In the genomic region with DNA sequence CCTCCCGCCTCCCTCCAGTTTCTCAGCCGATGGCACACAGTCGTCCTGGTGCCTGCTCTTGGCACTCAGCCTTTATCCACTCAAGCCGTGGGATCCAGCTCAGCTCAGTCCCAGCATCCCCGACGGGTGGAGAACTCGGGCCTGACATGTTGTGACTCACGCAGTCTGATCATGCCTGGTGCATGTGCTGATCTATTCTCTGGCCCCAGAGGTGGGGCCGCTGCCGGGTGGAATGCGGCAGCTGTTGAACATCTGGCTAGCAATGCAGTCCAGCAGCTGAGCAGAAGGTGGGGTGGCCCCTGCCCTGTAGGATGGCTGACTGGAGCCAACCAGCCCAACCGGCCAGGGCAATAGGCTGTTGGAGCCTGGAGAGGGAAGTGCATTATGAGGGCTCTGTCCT, we compare ENCODE assay signal across 1 cellular context.
TF ChIP-seq lines count a peak whose summit lies in the region.

No MANE protein-coding gene starts in this region.

TF ChIP-seq in GM23338, 12 proteins besides CTCF, POLR2A, EP300 and RAD21 (continued from another document):
- TF ChIP-seq, protein P1, sequence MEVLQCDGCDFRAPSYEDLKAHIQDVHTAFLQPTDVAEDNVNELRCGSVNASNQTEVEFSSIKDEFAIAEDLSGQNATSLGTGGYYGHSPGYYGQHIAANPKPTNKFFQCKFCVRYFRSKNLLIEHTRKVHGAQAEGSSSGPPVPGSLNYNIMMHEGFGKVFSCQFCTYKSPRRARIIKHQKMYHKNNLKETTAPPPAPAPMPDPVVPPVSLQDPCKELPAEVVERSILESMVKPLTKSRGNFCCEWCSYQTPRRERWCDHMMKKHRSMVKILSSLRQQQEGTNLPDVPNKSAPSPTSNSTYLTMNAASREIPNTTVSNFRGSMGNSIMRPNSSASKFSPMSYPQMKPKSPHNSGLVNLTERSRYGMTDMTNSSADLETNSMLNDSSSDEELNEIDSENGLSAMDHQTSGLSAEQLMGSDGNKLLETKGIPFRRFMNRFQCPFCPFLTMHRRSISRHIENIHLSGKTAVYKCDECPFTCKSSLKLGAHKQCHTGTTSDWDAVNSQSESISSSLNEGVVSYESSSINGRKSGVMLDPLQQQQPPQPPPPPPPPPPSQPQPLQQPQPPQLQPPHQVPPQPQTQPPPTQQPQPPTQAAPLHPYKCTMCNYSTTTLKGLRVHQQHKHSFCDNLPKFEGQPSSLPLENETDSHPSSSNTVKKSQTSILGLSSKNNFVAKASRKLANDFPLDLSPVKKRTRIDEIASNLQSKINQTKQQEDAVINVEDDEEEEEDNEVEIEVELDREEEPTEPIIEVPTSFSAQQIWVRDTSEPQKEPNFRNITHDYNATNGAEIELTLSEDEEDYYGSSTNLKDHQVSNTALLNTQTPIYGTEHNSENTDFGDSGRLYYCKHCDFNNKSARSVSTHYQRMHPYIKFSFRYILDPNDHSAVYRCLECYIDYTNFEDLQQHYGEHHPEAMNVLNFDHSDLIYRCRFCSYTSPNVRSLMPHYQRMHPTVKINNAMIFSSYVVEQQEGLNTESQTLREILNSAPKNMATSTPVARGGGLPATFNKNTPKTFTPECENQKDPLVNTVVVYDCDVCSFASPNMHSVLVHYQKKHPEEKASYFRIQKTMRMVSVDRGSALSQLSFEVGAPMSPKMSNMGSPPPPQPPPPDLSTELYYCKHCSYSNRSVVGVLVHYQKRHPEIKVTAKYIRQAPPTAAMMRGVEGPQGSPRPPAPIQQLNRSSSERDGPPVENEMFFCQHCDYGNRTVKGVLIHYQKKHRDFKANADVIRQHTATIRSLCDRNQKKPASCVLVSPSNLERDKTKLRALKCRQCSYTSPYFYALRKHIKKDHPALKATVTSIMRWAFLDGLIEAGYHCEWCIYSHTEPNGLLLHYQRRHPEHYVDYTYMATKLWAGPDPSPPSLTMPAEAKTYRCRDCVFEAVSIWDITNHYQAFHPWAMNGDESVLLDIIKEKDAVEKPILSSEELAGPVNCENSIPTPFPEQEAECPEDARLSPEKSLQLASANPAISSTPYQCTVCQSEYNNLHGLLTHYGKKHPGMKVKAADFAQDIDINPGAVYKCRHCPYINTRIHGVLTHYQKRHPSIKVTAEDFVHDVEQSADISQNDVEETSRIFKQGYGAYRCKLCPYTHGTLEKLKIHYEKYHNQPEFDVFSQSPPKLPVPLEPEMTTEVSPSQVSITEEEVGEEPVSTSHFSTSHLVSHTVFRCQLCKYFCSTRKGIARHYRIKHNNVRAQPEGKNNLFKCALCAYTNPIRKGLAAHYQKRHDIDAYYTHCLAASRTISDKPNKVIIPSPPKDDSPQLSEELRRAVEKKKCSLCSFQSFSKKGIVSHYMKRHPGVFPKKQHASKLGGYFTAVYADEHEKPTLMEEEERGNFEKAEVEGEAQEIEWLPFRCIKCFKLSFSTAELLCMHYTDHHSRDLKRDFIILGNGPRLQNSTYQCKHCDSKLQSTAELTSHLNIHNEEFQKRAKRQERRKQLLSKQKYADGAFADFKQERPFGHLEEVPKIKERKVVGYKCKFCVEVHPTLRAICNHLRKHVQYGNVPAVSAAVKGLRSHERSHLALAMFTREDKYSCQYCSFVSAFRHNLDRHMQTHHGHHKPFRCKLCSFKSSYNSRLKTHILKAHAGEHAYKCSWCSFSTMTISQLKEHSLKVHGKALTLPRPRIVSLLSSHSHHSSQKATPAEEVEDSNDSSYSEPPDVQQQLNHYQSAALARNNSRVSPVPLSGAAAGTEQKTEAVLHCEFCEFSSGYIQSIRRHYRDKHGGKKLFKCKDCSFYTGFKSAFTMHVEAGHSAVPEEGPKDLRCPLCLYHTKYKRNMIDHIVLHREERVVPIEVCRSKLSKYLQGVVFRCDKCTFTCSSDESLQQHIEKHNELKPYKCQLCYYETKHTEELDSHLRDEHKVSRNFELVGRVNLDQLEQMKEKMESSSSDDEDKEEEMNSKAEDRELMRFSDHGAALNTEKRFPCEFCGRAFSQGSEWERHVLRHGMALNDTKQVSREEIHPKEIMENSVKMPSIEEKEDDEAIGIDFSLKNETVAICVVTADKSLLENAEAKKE (CRISPR knock-in tag; IDR thresholded peaks at IDR 0.05), result no peak
- TF ChIP-seq, protein P2, sequence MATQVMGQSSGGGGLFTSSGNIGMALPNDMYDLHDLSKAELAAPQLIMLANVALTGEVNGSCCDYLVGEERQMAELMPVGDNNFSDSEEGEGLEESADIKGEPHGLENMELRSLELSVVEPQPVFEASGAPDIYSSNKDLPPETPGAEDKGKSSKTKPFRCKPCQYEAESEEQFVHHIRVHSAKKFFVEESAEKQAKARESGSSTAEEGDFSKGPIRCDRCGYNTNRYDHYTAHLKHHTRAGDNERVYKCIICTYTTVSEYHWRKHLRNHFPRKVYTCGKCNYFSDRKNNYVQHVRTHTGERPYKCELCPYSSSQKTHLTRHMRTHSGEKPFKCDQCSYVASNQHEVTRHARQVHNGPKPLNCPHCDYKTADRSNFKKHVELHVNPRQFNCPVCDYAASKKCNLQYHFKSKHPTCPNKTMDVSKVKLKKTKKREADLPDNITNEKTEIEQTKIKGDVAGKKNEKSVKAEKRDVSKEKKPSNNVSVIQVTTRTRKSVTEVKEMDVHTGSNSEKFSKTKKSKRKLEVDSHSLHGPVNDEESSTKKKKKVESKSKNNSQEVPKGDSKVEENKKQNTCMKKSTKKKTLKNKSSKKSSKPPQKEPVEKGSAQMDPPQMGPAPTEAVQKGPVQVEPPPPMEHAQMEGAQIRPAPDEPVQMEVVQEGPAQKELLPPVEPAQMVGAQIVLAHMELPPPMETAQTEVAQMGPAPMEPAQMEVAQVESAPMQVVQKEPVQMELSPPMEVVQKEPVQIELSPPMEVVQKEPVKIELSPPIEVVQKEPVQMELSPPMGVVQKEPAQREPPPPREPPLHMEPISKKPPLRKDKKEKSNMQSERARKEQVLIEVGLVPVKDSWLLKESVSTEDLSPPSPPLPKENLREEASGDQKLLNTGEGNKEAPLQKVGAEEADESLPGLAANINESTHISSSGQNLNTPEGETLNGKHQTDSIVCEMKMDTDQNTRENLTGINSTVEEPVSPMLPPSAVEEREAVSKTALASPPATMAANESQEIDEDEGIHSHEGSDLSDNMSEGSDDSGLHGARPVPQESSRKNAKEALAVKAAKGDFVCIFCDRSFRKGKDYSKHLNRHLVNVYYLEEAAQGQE (IDR thresholded peaks at IDR 0.05; ENCODE audit: unreplicated experiment), result no peak
- TF ChIP-seq JUNB (IDR thresholded peaks at IDR 0.05; ENCODE audit: unreplicated experiment) (no peak), ZNF114 (CRISPR knock-in tag; IDR thresholded peaks at IDR 0.05) (no peak), EZH2 (IDR thresholded peaks at IDR 0.05; ENCODE audit: low read depth, unreplicated experiment) (no peak), POLR2AphosphoS5 (IDR thresholded peaks at IDR 0.05; ENCODE audit: low read depth) (no peak)
- TF ChIP-seq, protein P3, sequence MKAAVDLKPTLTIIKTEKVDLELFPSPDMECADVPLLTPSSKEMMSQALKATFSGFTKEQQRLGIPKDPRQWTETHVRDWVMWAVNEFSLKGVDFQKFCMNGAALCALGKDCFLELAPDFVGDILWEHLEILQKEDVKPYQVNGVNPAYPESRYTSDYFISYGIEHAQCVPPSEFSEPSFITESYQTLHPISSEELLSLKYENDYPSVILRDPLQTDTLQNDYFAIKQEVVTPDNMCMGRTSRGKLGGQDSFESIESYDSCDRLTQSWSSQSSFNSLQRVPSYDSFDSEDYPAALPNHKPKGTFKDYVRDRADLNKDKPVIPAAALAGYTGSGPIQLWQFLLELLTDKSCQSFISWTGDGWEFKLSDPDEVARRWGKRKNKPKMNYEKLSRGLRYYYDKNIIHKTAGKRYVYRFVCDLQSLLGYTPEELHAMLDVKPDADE (IDR thresholded peaks at IDR 0.05), result no peak
